In genomic region chr2:198004173-198004572, GRCh38 we compare ENCODE assay signal across 19 cellular contexts.
DNase-seq lines count a peak whose midpoint lies in the region; ATAC-seq, FAIRE-seq and TF ChIP-seq lines count a peak whose summit lies in the region.
"Had no signal": no experiment of that assay in that cellular context is flagged by ENCODE, and none has a peak within 500 bp of the region (broad histone marks: within the 10 kb centered on the region; RNA-seq: fewer than 3 reads in every experiment).

No MANE protein-coding gene starts in this region.

- TF ChIP-seq CTCF in AG10803 (conservative IDR thresholded peaks at IDR 0.05; ENCODE audit: low read length) = no peak
- no peak for TF ChIP-seq CTCF in fibroblast of the aortic adventitia (IDR thresholded peaks at IDR 0.05; ENCODE audit: insufficient read depth, low read length)
- TF ChIP-seq CTCF in esophagus muscularis mucosa (IDR thresholded peaks at IDR 0.05) = no peak
- no peak for TF ChIP-seq CTCF in tibial nerve (IDR thresholded peaks at IDR 0.05)

- peak overlapping the region; percentile 77 for H3K4me3 Mint-ChIP-seq in activated T-helper 17 cell treated with anti-CD3 and anti-CD28 coated beads, Interleukin-2, amount 50 U/mL, for 72 hours

- TF ChIP-seq EP300 in esophagus muscularis mucosa (IDR thresholded peaks at IDR 0.05) (no peak), tibial nerve (IDR thresholded peaks at IDR 0.05) (no peak)

- H3K4me1 ChIP-seq in esophagus muscularis mucosa (peaks cover 0 to 22% (median 17%) of the 10 kb centered on the region in 4 donors), tibial nerve (no peaks in the 10 kb centered on the region)
- H3K4me1 ChIP-seq: BE2C, breast epithelium, Peyer's patch had no signal

- TF ChIP-seq POLR2A in esophagus muscularis mucosa (IDR thresholded peaks at IDR 0.05; ENCODE audit: low read depth) (no peak), tibial nerve (IDR thresholded peaks at IDR 0.05) (no peak), GM12891 (IDR thresholded peaks at IDR 0.05; ENCODE audit: low read depth, low read length) (no peak)

- H3K9me3 Mint-ChIP-seq in activated T-helper 17 cell treated with anti-CD3 and anti-CD28 coated beads, Interleukin-2, amount 50 U/mL, for 72 hours = no peaks in the 10 kb centered on the region

- intact Hi-C loops in esophagus muscularis mucosa (cut with DNase I) = no loop called here

- 50% methylated on average over 1 of the region's 1 CpG for WGBS in esophagus muscularis mucosa
- 21 to 39% methylated on average over 1 of the region's 1 CpG for WGBS in tibial nerve, 2 donors

- DNase-seq in AG10803 (ENCODE audit: low read depth) = peak; percentile 22
- DNase-seq in GM03348 (ENCODE audit: low spot score) = peak; percentile 22
- DNase-seq in fibroblast of the aortic adventitia (ENCODE audit: low read depth) = peak; percentile 58
- no peak for DNase-seq in esophagus muscularis mucosa (ENCODE audit: extremely low spot score)
- no peak for DNase-seq in substantia nigra (lab: John Stamatoyannopoulos, UW)
- DNase-seq in tibial nerve (ENCODE audit: low spot score in 2 of 2) = no peak
- DNase-seq in GM12891 (ENCODE audit: insufficient read length, low spot score) = no peak
- DNase-seq: activated effector memory CD4-positive, alpha-beta T cell treated with anti-CD3 and anti-CD28 coated beads, Interleukin-2, amount 50 U/mL, for 16 hours; BE2C; DMS53; dorsolateral prefrontal cortex; hypothalamus; NCI-H2171 treated with DMSO at 0.1 percent for 48 hours; NCI-H774; Peyer's patch; stimulated activated CD4-positive, alpha-beta T cell treated with anti-CD3 and anti-CD28 coated beads, Interleukin-4, amount 100 ng/mL, for 1 hour had no signal

- peak; percentile 29 for ATAC-seq in activated T-helper 17 cell treated with anti-CD3 and anti-CD28 coated beads, Interleukin-2, amount 50 U/mL, for 72 hours (replicated peaks)

- H3K36me3 ChIP-seq in esophagus muscularis mucosa = no peaks in the 10 kb centered on the region
- H3K36me3 ChIP-seq in tibial nerve = no peaks in the 10 kb centered on the region
- H3K36me3 ChIP-seq: BE2C, breast epithelium, Peyer's patch, thoracic aorta had no signal

- no peaks in the 10 kb centered on the region for H3K36me3 Mint-ChIP-seq in activated T-helper 17 cell treated with anti-CD3 and anti-CD28 coated beads, Interleukin-2, amount 50 U/mL, for 72 hours (ENCODE audit: low read depth)

- H3K4me3 ChIP-seq in AG10803 (ENCODE audit: low read length) = no peak overlapping the region
- no peak overlapping the region for H3K4me3 ChIP-seq in fibroblast of the aortic adventitia (ENCODE audit: low read depth, low read length)
- no peak overlapping the region for H3K4me3 ChIP-seq in esophagus muscularis mucosa
- H3K4me3 ChIP-seq in tibial nerve = no peak overlapping the region
- H3K4me3 ChIP-seq: breast epithelium, dorsolateral prefrontal cortex, Peyer's patch had no signal

- H3K27ac ChIP-seq in esophagus muscularis mucosa (replicated peaks in 1 of 4) (no peak overlapping the region), substantia nigra (ENCODE audit: low read depth, low read length, poor library complexity, severe bottlenecking) (no peak overlapping the region), tibial nerve (no peak overlapping the region)
- H3K27ac ChIP-seq: breast epithelium, Peyer's patch had no signal

- H3K4me1 Mint-ChIP-seq in activated T-helper 17 cell treated with anti-CD3 and anti-CD28 coated beads, Interleukin-2, amount 50 U/mL, for 72 hours = peaks cover 27% of the 10 kb centered on the region

- H3K27ac Mint-ChIP-seq in activated T-helper 17 cell treated with anti-CD3 and anti-CD28 coated beads, Interleukin-2, amount 50 U/mL, for 72 hours = no peak overlapping the region

- H3K27me3 ChIP-seq in esophagus muscularis mucosa (no peaks in the 10 kb centered on the region), tibial nerve (no peaks in the 10 kb centered on the region)
- H3K27me3 ChIP-seq: BE2C, breast epithelium, dorsolateral prefrontal cortex, Peyer's patch had no signal

- no peaks in the 10 kb centered on the region for H3K27me3 Mint-ChIP-seq in activated T-helper 17 cell treated with anti-CD3 and anti-CD28 coated beads, Interleukin-2, amount 50 U/mL, for 72 hours

- FAIRE-seq in GM12891 (lab: Jason Lieb, UNC) = no peak

- no peaks in the 10 kb centered on the region for H3K9me3 ChIP-seq in esophagus muscularis mucosa
- peaks cover 0 to 4% (median under 1%) of the 10 kb centered on the region in 4 donors for H3K9me3 ChIP-seq in tibial nerve
- H3K9me3 ChIP-seq: BE2C, breast epithelium, Peyer's patch, thoracic aorta had no signal

TF ChIP-seq in GM12891, 5 proteins besides CTCF, POLR2A, EP300 and RAD21:
- TF ChIP-seq PAX5 (IDR thresholded peaks at IDR 0.05; ENCODE audit: insufficient read depth, low read length, severe bottlenecking) (no peak), TAF1 (IDR thresholded peaks at IDR 0.05; ENCODE audit: low read depth, low read length) (no peak), SPI1 (IDR thresholded peaks at IDR 0.05; ENCODE audit: low read depth, low read length) (no peak), POU2F2 (IDR thresholded peaks at IDR 0.05; ENCODE audit: low read depth, low read length) (no peak), POLR2AphosphoS5 (IDR thresholded peaks at IDR 0.05; ENCODE audit: low read depth, low read length) (no peak)

Comparison
In these comparisons a context has a peak if more than half of its experiments do, and no peak if none do; other contexts are left out.
1. DNase-seq: peak in AG10803 (single experiment), GM03348 (single experiment) and fibroblast of the aortic adventitia (single experiment); none in esophagus muscularis mucosa (single experiment), substantia nigra (0 of 49), tibial nerve (0 of 2) and GM12891 (single experiment).